In genomic region chr6:156396791-156397418, GRCh38 we compare ENCODE assay signal across 8 cellular contexts.
A peak's percentile ranks its signal among the peaks of the same experiment; 100 is the strongest.
DNase-seq lines count a peak whose midpoint lies in the region; FAIRE-seq and TF ChIP-seq lines count a peak whose summit lies in the region.

No MANE protein-coding gene starts in this region.

- H3K9me3 Mint-ChIP-seq in MCF 10A (ENCODE audit: unreplicated experiment), result no peaks in the 10 kb centered on the region

- H3K4me1 ChIP-seq in breast epithelium (no peaks in the 10 kb centered on the region), kidney (ENCODE audit: control insufficient read depth in 1 of 2, insufficient read depth in 1 of 2, low read depth in 1 of 2, low read length in 2 of 2) (no peaks in the 10 kb centered on the region), testis (no peaks in the 10 kb centered on the region)

- H3K36me3 ChIP-seq in breast epithelium (no peaks in the 10 kb centered on the region), kidney (ENCODE audit: control insufficient read depth in 1 of 2, insufficient read depth in 2 of 2, low read length in 2 of 2) (no peaks in the 10 kb centered on the region), testis (ENCODE audit: low read depth, missing control alignments) (no peaks in the 10 kb centered on the region)

- POLR2A ChIA-PET in MCF 10A (lab: Yijun Ruan, JAX), result no interaction called here

- H3K27me3 ChIP-seq in breast epithelium (no peaks in the 10 kb centered on the region), testis (no peaks in the 10 kb centered on the region)

- no peak overlapping the region for H3K27ac Mint-ChIP-seq in MCF 10A (ENCODE audit: low read depth, unreplicated experiment)

- TF ChIP-seq POLR2A in breast epithelium (IDR thresholded peaks at IDR 0.05) (no peak), testis (IDR thresholded peaks at IDR 0.05) (no peak)

- no peak overlapping the region for H3K4me3 Mint-ChIP-seq in MCF 10A (ENCODE audit: unreplicated experiment)

- no peak overlapping the region for H3K9ac ChIP-seq in kidney (ENCODE audit: low read length in 2 of 2)

- CTCF ChIA-PET in MCF 10A (lab: Yijun Ruan, JAX), result interaction anchor here (0.5 kb wide), 1 partner anchor 21 kb away, joined by 3 read pairs; no protein-coding TSS in a partner anchor

- H3K4me1 Mint-ChIP-seq in MCF 10A (ENCODE audit: insufficient read depth, unreplicated experiment), result no peaks in the 10 kb centered on the region

- no peak for TF ChIP-seq CTCF in breast epithelium (IDR thresholded peaks at IDR 0.05)
- no peak for TF ChIP-seq CTCF in MCF 10A (IDR thresholded peaks at IDR 0.05; ENCODE audit: unreplicated experiment)
- no peak for TF ChIP-seq CTCF in kidney (IDR thresholded peaks at IDR 0.05; ENCODE audit: borderline replicate concordance, extremely low read depth, insufficient read depth)
- TF ChIP-seq CTCF in testis (IDR thresholded peaks at IDR 0.05), result no peak

- no peak overlapping the region for H3K27ac ChIP-seq in breast epithelium
- no peak overlapping the region for H3K27ac ChIP-seq in kidney (ENCODE audit: low read depth in 2 of 2, low read length in 2 of 2)
- no peak overlapping the region for H3K27ac ChIP-seq in testis

- H3K4me3 ChIP-seq in breast epithelium (peak overlapping the region in 2 of 3 donors; percentile 41 to 44), kidney (ENCODE audit: low read length in 2 of 2) (no peak overlapping the region), testis (peak overlapping the region; percentile 34 to 46)

- WGBS in testis, 2 donors, result 36 to 41% methylated on average over 30 to 33 of the region's 45 CpGs

- DNase-seq in breast epithelium (ENCODE audit: low spot score in 2 of 2) (no peak), MCF 10A (ENCODE audit: unreplicated experiment) (no peak), kidney (peak; percentile 70), testis (peak; percentile 15), cerebellum (ENCODE audit: low spot score) (no peak), kidney glomerular epithelial cell (lab: John Stamatoyannopoulos, UW) (no peak)
- DNase-seq in activated naive CD4-positive, alpha-beta T cell treated with Interleukin-2 at 50 U/mL for 16 hours, result peak; percentile 41
- no peak for DNase-seq in NK-92 treated with Interleukin-12 subunit alpha and Interleukin-12 subunit beta, amount 100 ng/mL, for 24 hours (lab: John Stamatoyannopoulos, UW)

- H3K9me3 ChIP-seq in breast epithelium (no peaks in the 10 kb centered on the region), kidney (ENCODE audit: control insufficient read depth in 1 of 2, low read length in 2 of 2) (no peaks in the 10 kb centered on the region), testis (no peaks in the 10 kb centered on the region)

- H3K27me3 Mint-ChIP-seq in MCF 10A (ENCODE audit: insufficient read depth, unreplicated experiment), result no peaks in the 10 kb centered on the region

- no peaks in the 10 kb centered on the region for H3K36me3 Mint-ChIP-seq in MCF 10A (ENCODE audit: insufficient read depth, unreplicated experiment)

- intact Hi-C loops in breast epithelium (cut with DNase I; ENCODE audit: low total_unique reads) (no loop called here), MCF 10A (cut with micrococcal nuclease) (no loop called here), kidney (cut with DNase I) (no loop called here), testis (cut with DNase I; ENCODE audit: low total_unique reads) (no loop called here)

- no TSS peak for BruUV-seq in MCF 10A (replicated peaks; lab: Mats Ljungman, UMichigan)

- FAIRE-seq in kidney (lab: Jason Lieb, UNC), result no peak

Comparison
In these comparisons a context has a peak if more than half of its experiments do, and no peak if none do; other contexts are left out.
1. DNase-seq: peak in activated naive CD4-positive, alpha-beta T cell treated with Interleukin-2 at 50 U/mL for 16 hours (single experiment), kidney (single experiment) and testis (single experiment); none in breast epithelium (0 of 2), MCF 10A (single experiment), cerebellum (single experiment), NK-92 treated with Interleukin-12 subunit alpha and Interleukin-12 subunit beta, amount 100 ng/mL, for 24 hours (single experiment) and kidney glomerular epithelial cell (single experiment).
2. H3K4me3 ChIP-seq: peak in breast epithelium (2 of 3) and testis (2 of 2); none in kidney (0 of 2).